ENCODE assay signal across 8 cellular contexts in the genomic region with DNA sequence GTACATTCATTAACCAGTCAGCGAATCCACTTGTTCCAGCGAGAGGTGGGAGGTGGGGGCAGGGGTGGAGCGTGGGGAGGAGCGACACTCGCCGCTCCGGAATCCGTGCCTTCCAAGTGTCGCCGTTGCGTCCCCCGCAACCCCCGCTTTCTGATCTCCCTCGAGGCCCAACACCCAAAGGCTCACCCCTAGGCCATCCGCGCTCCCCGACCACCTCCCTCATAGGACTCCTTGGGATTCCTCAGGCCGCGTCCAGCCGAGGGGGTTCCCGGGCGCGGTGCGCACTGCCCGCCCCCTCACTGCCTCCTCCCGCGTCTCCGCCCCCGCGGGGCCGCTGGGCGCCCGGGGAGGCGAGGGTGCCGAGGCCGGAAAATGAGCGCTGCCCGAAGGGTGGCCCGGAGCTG.
A peak's percentile ranks its signal among the peaks of the same experiment; 100 is the strongest.
DNase-seq lines count a peak whose midpoint lies in the region; ATAC-seq, FAIRE-seq and TF ChIP-seq lines count a peak whose summit lies in the region.

No MANE protein-coding gene starts in this region.

- no peaks in the 10 kb centered on the region for H3K79me2 ChIP-seq in H1 (ENCODE audit: control insufficient read depth in 1 of 2, insufficient read depth in 2 of 2, low read length in 2 of 2)

- H3K14ac ChIP-seq in H1 (ENCODE audit: insufficient read length) = no peak overlapping the region

- peaks cover 37 to 72% (median 56%) of the 10 kb centered on the region in 5 donors for H3K27me3 Mint-ChIP-seq in naive thymus-derived CD8-positive, alpha-beta T cell

- H2BK5ac ChIP-seq in H1 (ENCODE audit: low read depth, low read length) = no peak overlapping the region

- H3K27ac ChIP-seq in H1 (ENCODE audit: low read depth, low read length) = no peak overlapping the region

- DNase-seq in ACHN (peak; percentile 18), NCI-H1048 (lab: John Stamatoyannopoulos, UW) (peak; percentile 13), H1 (ENCODE audit: low read depth in 1 of 2, low spot score in 2 of 2) (no peak), erythroblast (lab: John Stamatoyannopoulos, UW) (no peak), NK-92 (lab: John Stamatoyannopoulos, UW; ENCODE audit: unreplicated experiment) (no peak), NCI-H2196 treated with DMSO at 0.1 percent for 48 hours (lab: John Stamatoyannopoulos, UW; ENCODE audit: unreplicated experiment) (no peak)
- no peak for DNase-seq in naive thymus-derived CD8-positive, alpha-beta T cell

- peak overlapping the region; percentile 47 to 71 (median 56) for H3K4me3 ChIP-seq in H1 (ENCODE audit: extremely low read depth in 1 of 4, insufficient read depth in 2 of 4, low read depth in 3 of 4, low read length in 4 of 4)

- H3K56ac ChIP-seq in H1 (replicated peaks; ENCODE audit: insufficient read length, low read depth, low read length) = no peak overlapping the region

- no peak for TF ChIP-seq POLR2A in H1 (IDR thresholded peaks at IDR 0.05; ENCODE audit: control extremely low read depth in 1 of 2, low read depth in 2 of 2, low read length in 2 of 2)
- no peak for TF ChIP-seq POLR2A in erythroblast (IDR thresholded peaks at IDR 0.05; ENCODE audit: low read length)

- peak overlapping the region; percentile 17 to 76 (median 62) for H3K4me3 Mint-ChIP-seq in naive thymus-derived CD8-positive, alpha-beta T cell

- H3K36me3 ChIP-seq in H1 (ENCODE audit: control insufficient read depth in 2 of 4, insufficient read depth in 4 of 4, low read length in 3 of 4) = peaks cover 0 to 3% (median 0%) of the 10 kb centered on the region in 4 experiments; a peak in 1 of 8 replicates

- CTCF ChIA-PET in H1 (lab: Charles Lee; ENCODE audit: partially characterized antibody) = no interaction called here

- no peak overlapping the region for H2AK5ac ChIP-seq in H1 (ENCODE audit: low read depth, low read length)

- H3K23me2 ChIP-seq in H1 (ENCODE audit: low read depth, low read length) = peaks cover 11% of the 10 kb centered on the region; the same call in 1 of the 2 replicates

- peaks cover 0 to 25% (median 19%) of the 10 kb centered on the region in 9 donors for H3K9me3 Mint-ChIP-seq in naive thymus-derived CD8-positive, alpha-beta T cell

- H3K9me3 ChIP-seq in H1 (ENCODE audit: insufficient read depth in 2 of 2, low read depth in 1 of 2, low read length in 1 of 2) = peaks cover 11 to 14% of the 10 kb centered on the region in 2 experiments; a peak in 3 of 4 replicates

- H3K27me3 ChIP-seq in H1 (replicated peaks in 1 of 4; ENCODE audit: control insufficient read depth in 3 of 4, extremely low read depth in 1 of 4, insufficient read depth in 3 of 4, low read length in 3 of 4) = peaks cover 6 to 53% (median 44%) of the 10 kb centered on the region in 4 experiments

- no peak overlapping the region for H3K4ac ChIP-seq in H1 (replicated peaks; ENCODE audit: insufficient read length, low read depth, low read length)

- H4K8ac ChIP-seq in H1 (ENCODE audit: extremely low read depth, insufficient read depth, low read length) = no peak overlapping the region

- no peak overlapping the region for H2BK12ac ChIP-seq in H1 (ENCODE audit: low read depth, low read length)

- H3K36me3 Mint-ChIP-seq in naive thymus-derived CD8-positive, alpha-beta T cell = peaks cover 0 to 28% (median 0%) of the 10 kb centered on the region in 3 donors

- H3K27ac Mint-ChIP-seq in naive thymus-derived CD8-positive, alpha-beta T cell = no peak overlapping the region

- no peak for TF ChIP-seq CTCF in H1 (IDR thresholded peaks at IDR 0.05; ENCODE audit: control extremely low read depth in 1 of 3, insufficient read depth in 1 of 3, low read depth in 1 of 3, low read length in 3 of 3)

- WGBS in H1 (ENCODE audit: extremely low coverage in 1 of 2, insufficient coverage in 1 of 2, insufficient read length in 1 of 2, insufficient replicate concordance in 2 of 2, low coverage in 1 of 2, low lambda C conversion rate in 2 of 2, missing lambda C conversion rate in 1 of 2), 2 experiments = 4% methylated on average over 19 of the region's 39 CpGs; no CpG with 5 or more reads in 1 of the 2 experiments

- POLR2A ChIA-PET in H1 (lab: Charles Lee; ENCODE audit: partially characterized antibody) = no interaction called here
- POLR2A ChIA-PET in naive thymus-derived CD8-positive, alpha-beta T cell (lab: Charles Lee) = no interaction called here

- peaks cover 0 to 13% (median 7%) of the 10 kb centered on the region in 4 donors for H3K4me1 Mint-ChIP-seq in naive thymus-derived CD8-positive, alpha-beta T cell

- peak overlapping the region; percentile 74 to 88 for H3K4me2 ChIP-seq in H1 (ENCODE audit: insufficient read depth in 1 of 2, low read depth in 2 of 2, low read length in 2 of 2)

- H4K5ac ChIP-seq in H1 (ENCODE audit: insufficient read length, low read depth, low read length) = no peak overlapping the region

- no peak overlapping the region for H2BK20ac ChIP-seq in H1 (ENCODE audit: low read length)

- no peak overlapping the region for H3K23ac ChIP-seq in H1 (ENCODE audit: insufficient read length)

- no peak for TF ChIP-seq RAD21 in H1 (IDR thresholded peaks at IDR 0.05 in 1 of 2, conservative IDR thresholded peaks at IDR 0.05 in 1 of 2; ENCODE audit: low read depth in 2 of 2, low read length in 2 of 2)

- TF ChIP-seq EP300 in H1 (IDR thresholded peaks at IDR 0.05; ENCODE audit: borderline replicate concordance in 1 of 2, low read depth in 2 of 2, low read length in 2 of 2) = no peak

- in situ Hi-C loops in ACHN (cut with HindIII; ENCODE audit: low pct_ligation_motif_present, low pct_unique_long_range_greater_than_20kb, low sequenced_read_pairs) = no loop called here

- no peak for FAIRE-seq in H1 (lab: Jason Lieb, UNC)

- ATAC-seq in naive thymus-derived CD8-positive, alpha-beta T cell = no peak
- no peak for ATAC-seq in GM18861 (IDR thresholded peaks at IDR 0.05; ENCODE audit: unreplicated experiment)

- H4K20me1 ChIP-seq in H1 (replicated peaks in 1 of 2; ENCODE audit: control insufficient read depth in 1 of 2, insufficient read depth in 2 of 2, low read length in 2 of 2) = peaks cover 0 to 1% of the 10 kb centered on the region in 2 experiments

- no peaks in the 10 kb centered on the region for H3K79me1 ChIP-seq in H1 (ENCODE audit: low read depth, low read length)

- H3K4me1 ChIP-seq in H1 (replicated peaks in 1 of 4; ENCODE audit: control insufficient read depth in 3 of 4, insufficient read depth in 4 of 4, low read length in 3 of 4) = peaks cover 3 to 9% (median 4%) of the 10 kb centered on the region in 4 experiments; a peak in 5 of 7 replicates

- H2AFZ ChIP-seq in H1 (ENCODE audit: low read length) = peak overlapping the region; percentile 26; the same call in 1 of the 2 replicates

- H2BK15ac ChIP-seq in H1 (ENCODE audit: low read length) = no peak overlapping the region

- H3K9ac ChIP-seq in H1 (replicated peaks in 1 of 4; ENCODE audit: extremely low read depth in 1 of 4, low read depth in 3 of 4, low read length in 3 of 4) = no peak overlapping the region

- H2BK120ac ChIP-seq in H1 (replicated peaks; ENCODE audit: low read depth, low read length) = no peak overlapping the region

- H3K18ac ChIP-seq in H1 (ENCODE audit: extremely low read depth, low read length) = 0 out of 2 replicates have a peak overlapping the region, but pooled peaks have one; percentile 56

- H4K91ac ChIP-seq in H1 (replicated peaks; ENCODE audit: insufficient read length, low read length) = no peak overlapping the region

TF ChIP-seq in H1, 55 proteins besides CTCF, POLR2A, EP300 and RAD21 (continues in another document):
- TF ChIP-seq EZH2 (IDR thresholded peaks at IDR 0.05; ENCODE audit: low read depth, low read length, severe bottlenecking) (peak; percentile 61), EGR1 (IDR thresholded peaks at IDR 0.05; ENCODE audit: borderline replicate concordance, low read depth, low read length) (peak; percentile 75; the same call in 1 of the 2 replicates)

Comparison
In these comparisons a context has a peak if more than half of its experiments do, and no peak if none do; other contexts are left out.
1. DNase-seq: peak in ACHN (single experiment) and NCI-H1048 (single experiment); none in H1 (0 of 2), naive thymus-derived CD8-positive, alpha-beta T cell (0 of 10), erythroblast (0 of 2), NK-92 (single experiment) and NCI-H2196 treated with DMSO at 0.1 percent for 48 hours (single experiment).